In genomic region chr15:28098766-28099554, GRCh38 we compare ENCODE assay signal across 8 cellular contexts. TPM values are rescaled to one million over a fixed set of nuclear protein-coding genes. Genes with fewer than 3 reads are reported as not detected.
DNase-seq lines count a peak whose midpoint lies in the region; ATAC-seq and TF ChIP-seq lines count a peak whose summit lies in the region.

Gene OCA2 (minus strand): TSS chr15:28099315. CDS start chr15:28081874, 17,441 bp downstream.

- H3K27me3 Mint-ChIP-seq in activated CD4-positive, alpha-beta T cell treated with anti-CD3 and anti-CD28 coated beads, Interleukin-2, amount 10 ng/mL, durations not matched to agents 7 days and 5 days, result peaks cover 51% of the 10 kb centered on the region
- H3K27me3 Mint-ChIP-seq in endodermal cell (ENCODE audit: insufficient read depth), result peaks cover 95% of the 10 kb centered on the region
- H3K27me3 Mint-ChIP-seq in naive B cell, result peaks cover 37 to 60% (median 43%) of the 10 kb centered on the region in 3 donors

- CTCF ChIA-PET in activated CD4-positive, alpha-beta T cell treated with anti-CD3 and anti-CD28 coated beads, Interleukin-2, amount 10 ng/mL, durations not matched to agents 7 days and 5 days (lab: Charles Lee), result interaction anchor here (1.7 kb wide), 1 partner anchor 27 kb away, joined by 5 read pairs; no protein-coding TSS in a partner anchor

- peaks cover 94% of the 10 kb centered on the region for H3K27me3 ChIP-seq in endodermal cell (ENCODE audit: control insufficient read depth, insufficient read depth, low read length, poor library complexity, severe bottlenecking)
- peaks cover 67% of the 10 kb centered on the region for H3K27me3 ChIP-seq in thymus (ENCODE audit: control insufficient read depth, insufficient read depth)

- no peaks in the 10 kb centered on the region for H3K9me3 Mint-ChIP-seq in activated CD4-positive, alpha-beta T cell treated with anti-CD3 and anti-CD28 coated beads, Interleukin-2, amount 10 ng/mL, durations not matched to agents 7 days and 5 days
- no peaks in the 10 kb centered on the region for H3K9me3 Mint-ChIP-seq in endodermal cell
- H3K9me3 Mint-ChIP-seq in naive B cell, result peaks cover 0 to 3% (median 1%) of the 10 kb centered on the region in 7 donors

- no peak within 1 kb of the TSS for H3K9ac ChIP-seq in endodermal cell (ENCODE audit: extremely low read depth, low read length, poor library complexity, severe bottlenecking)

- ATAC-seq in naive B cell (ENCODE audit: low read depth in 2 of 2) (peak; percentile 9 to 15), HG02884 (IDR thresholded peaks at IDR 0.05; ENCODE audit: unreplicated experiment) (no peak), HG03175 (IDR thresholded peaks at IDR 0.05; ENCODE audit: unreplicated experiment) (no peak)

- peaks cover 2% of the 10 kb centered on the region for H3K36me3 Mint-ChIP-seq in activated CD4-positive, alpha-beta T cell treated with anti-CD3 and anti-CD28 coated beads, Interleukin-2, amount 10 ng/mL, durations not matched to agents 7 days and 5 days (ENCODE audit: low read depth)
- no peaks in the 10 kb centered on the region for H3K36me3 Mint-ChIP-seq in endodermal cell (ENCODE audit: low read depth)
- H3K36me3 Mint-ChIP-seq in naive B cell, result peaks cover 6 to 19% of the 10 kb centered on the region in 2 donors

- H3K4me1 ChIP-seq in endodermal cell (ENCODE audit: control insufficient read depth, insufficient read depth, low read length) (no peaks in the 10 kb centered on the region), thymus (ENCODE audit: control insufficient read depth, insufficient read depth, low read length) (peaks cover 24% of the 10 kb centered on the region)

- H3K4me1 Mint-ChIP-seq in activated CD4-positive, alpha-beta T cell treated with anti-CD3 and anti-CD28 coated beads, Interleukin-2, amount 10 ng/mL, durations not matched to agents 7 days and 5 days, result peaks cover 26% of the 10 kb centered on the region
- H3K4me1 Mint-ChIP-seq in endodermal cell, result peaks cover 6% of the 10 kb centered on the region
- peaks cover 22 to 40% (median 37%) of the 10 kb centered on the region in 3 donors for H3K4me1 Mint-ChIP-seq in naive B cell

- H3K36me3 ChIP-seq in endodermal cell (ENCODE audit: control insufficient read depth, insufficient read depth, low read length), result no peaks in the 10 kb centered on the region
- H3K36me3 ChIP-seq in thymus (ENCODE audit: control insufficient read depth, insufficient read depth), result no peaks in the 10 kb centered on the region

- 4 to 15% methylated on average over 6 to 52 of the region's 52 CpGs for WGBS in endodermal cell (ENCODE audit: insufficient coverage in 1 of 2, insufficient read length in 1 of 2), 2 experiments
- 4% methylated on average over 52 of the region's 52 CpGs for WGBS in thymus

- H3K9me3 ChIP-seq in endodermal cell (ENCODE audit: control insufficient read depth, low read length) (no peaks in the 10 kb centered on the region), thymus (ENCODE audit: control insufficient read depth) (peaks cover 2% of the 10 kb centered on the region)

- H3K4me3 ChIP-seq in endodermal cell (ENCODE audit: low read length), result peak within 1 kb of the TSS; percentile 11
- peak within 1 kb of the TSS; percentile 28 for H3K4me3 ChIP-seq in thymus (ENCODE audit: low read length)

- DNase-seq in DMS53 (lab: John Stamatoyannopoulos, UW), result peak; percentile 82
- peak; percentile 15 for DNase-seq in NCI-H1694 treated with DMSO at 0.1 percent for 48 hours (lab: John Stamatoyannopoulos, UW)
- peak; percentile 49 for DNase-seq in activated CD4-positive, alpha-beta T cell treated with anti-CD3 and anti-CD28 coated beads, Interleukin-2, amount 10 ng/mL, durations not matched to agents 7 days and 5 days
- peak; percentile 97 for DNase-seq in endodermal cell
- DNase-seq in naive B cell, result peak; percentile 54

- H3K27ac Mint-ChIP-seq in activated CD4-positive, alpha-beta T cell treated with anti-CD3 and anti-CD28 coated beads, Interleukin-2, amount 10 ng/mL, durations not matched to agents 7 days and 5 days, result no peak within 1 kb of the TSS
- H3K27ac Mint-ChIP-seq in endodermal cell, result no peak within 1 kb of the TSS
- H3K27ac Mint-ChIP-seq in naive B cell, result peak within 1 kb of the TSS in 2 of 6 donors; percentile 48 to 68

- no peak within 1 kb of the TSS for H3K4me3 Mint-ChIP-seq in activated CD4-positive, alpha-beta T cell treated with anti-CD3 and anti-CD28 coated beads, Interleukin-2, amount 10 ng/mL, durations not matched to agents 7 days and 5 days
- H3K4me3 Mint-ChIP-seq in endodermal cell, result peak within 1 kb of the TSS; percentile 7
- H3K4me3 Mint-ChIP-seq in naive B cell, result peak within 1 kb of the TSS; percentile 39 to 89 (median 78)

- H3K27ac ChIP-seq in endodermal cell (ENCODE audit: low read depth, low read length), result no peak within 1 kb of the TSS
- H3K27ac ChIP-seq in thymus (ENCODE audit: low read depth), result no peak within 1 kb of the TSS

- TF ChIP-seq CTCF in endodermal cell (conservative IDR thresholded peaks at IDR 0.05), result peak; percentile 71

- POLR2A ChIA-PET in activated CD4-positive, alpha-beta T cell treated with anti-CD3 and anti-CD28 coated beads, Interleukin-2, amount 10 ng/mL, durations not matched to agents 7 days and 5 days (lab: Charles Lee), result no interaction called here

RNA-seq across cellular contexts. Expression of gene OCA2, which starts in this region (rescaled TPM):
- not detected for total RNA-seq in activated CD4-positive, alpha-beta T cell treated with anti-CD3 and anti-CD28 coated beads, Interleukin-2, amount 10 ng/mL, durations not matched to agents 7 days and 5 days
- under 1 TPM; 0.29 to 0.84 TPM for total RNA-seq in endodermal cell
- polyA plus RNA-seq in endodermal cell (2013, experiment 1 of 2), result 1.1 TPM
- polyA plus RNA-seq in endodermal cell (2013, experiment 2 of 2), result 0.79 TPM
- polyA plus RNA-seq in naive B cell (ENCODE audit: low read depth in 6 of 6) (under 1 TPM in 2 of 6 donors, not detected in 4; 0.09 to 0.23 TPM), thymus (1.2 TPM)

Comparison
In these comparisons a context has a peak if more than half of its experiments do, and no peak if none do; other contexts are left out.
1. Peak in DNase-seq in activated CD4-positive, alpha-beta T cell treated with anti-CD3 and anti-CD28 coated beads, Interleukin-2, amount 10 ng/mL, durations not matched to agents 7 days and 5 days; RNA of the gene not detected or under 1 TPM.
2. Peak in DNase-seq and ATAC-seq in naive B cell; RNA of the gene not detected or under 1 TPM.
3. DNase-seq: peak in every context shown above with its lines; median percentile 97 in endodermal cell; 82 in DMS53; 54 in naive B cell; 49 in activated CD4-positive, alpha-beta T cell treated with anti-CD3 and anti-CD28 coated beads, Interleukin-2, amount 10 ng/mL, durations not matched to agents 7 days and 5 days; 15 in NCI-H1694 treated with DMSO at 0.1 percent for 48 hours.